ENCODE assay signal across 11 cellular contexts in the genomic region with DNA sequence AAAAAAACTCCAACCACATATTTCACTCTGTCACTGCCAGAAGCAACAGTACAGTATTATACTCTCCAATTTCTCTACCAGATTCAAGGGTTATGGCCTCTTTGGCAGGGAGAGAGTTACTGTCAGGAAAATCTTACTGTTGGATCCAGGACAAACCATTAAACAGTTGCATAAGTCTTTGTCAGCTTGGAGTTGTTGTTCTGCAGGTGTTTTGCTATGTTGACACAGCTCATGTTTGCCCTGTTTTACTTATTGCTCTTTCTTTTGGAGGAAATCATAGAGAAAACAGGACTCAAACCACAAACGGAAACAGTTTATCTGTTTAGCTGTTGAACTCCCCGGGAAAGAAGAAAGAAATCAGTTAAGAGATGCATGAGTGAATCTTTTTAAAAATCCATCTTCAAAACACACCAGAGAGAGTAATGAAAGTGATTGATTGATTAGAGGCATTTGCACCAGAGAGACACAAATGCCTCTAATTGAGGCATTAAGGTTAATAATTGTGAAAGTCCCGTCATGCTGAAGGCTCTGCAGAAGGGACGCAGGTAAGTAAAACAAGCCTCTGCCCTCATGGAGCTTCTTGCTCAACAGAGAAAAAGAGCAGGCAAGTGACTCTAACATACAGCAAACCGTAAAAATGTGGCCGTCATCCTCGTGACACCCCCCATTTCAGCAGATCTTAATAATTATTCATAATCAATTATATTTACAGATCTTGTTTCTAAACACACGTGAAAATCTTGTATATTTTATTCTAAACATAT. TPM values are rescaled to one million over a fixed set of nuclear protein-coding genes. Genes with fewer than 3 reads are reported as not detected.
DNase-seq lines count a peak whose midpoint lies in the region; ATAC-seq, FAIRE-seq and TF ChIP-seq lines count a peak whose summit lies in the region.
"Had no signal": no experiment of that assay in that cellular context is flagged by ENCODE, and none has a peak within 500 bp of the region (broad histone marks: within the 10 kb centered on the region; RNA-seq: fewer than 3 reads in every experiment).

No MANE protein-coding gene starts in this region.

- H3K27ac ChIP-seq in K562 (ENCODE audit: extremely low read depth, low read depth, low read length) = peak overlapping the region; percentile 35; the same call in 1 of the 3 replicates
- H3K27ac ChIP-seq in liver (ENCODE audit: low read depth in 1 of 2, low read length in 2 of 2) = peak overlapping the region in 1 of 2 donors; percentile 16

- WGBS in K562 (ENCODE audit: insufficient coverage, low coverage, missing lambda C conversion rate) = 42% methylated on average over 8 of the region's 8 CpGs
- WGBS in liver = 55% methylated on average over 8 of the region's 8 CpGs

- H3K79me2 ChIP-seq in K562 (ENCODE audit: control insufficient read depth, insufficient read depth, low read length) = no peaks in the 10 kb centered on the region

- no peak overlapping the region for H3K4me2 ChIP-seq in K562 (ENCODE audit: insufficient read depth, low read length)

- DNase-seq in A172 (ENCODE audit: low spot score) = peak; percentile 71
- peak; percentile 36 for DNase-seq in HuH-7 (ENCODE audit: low spot score)
- no peak for DNase-seq in K562 (ENCODE audit: extremely low read depth in 1 of 4, low spot score in 3 of 4)
- no peak for DNase-seq in islet precursor cell
- no peak for DNase-seq in CD1c-positive myeloid dendritic cell (ENCODE audit: extremely low spot score)
- DNase-seq: activated T-cell treated with anti-CD3 and anti-CD28 coated beads, Interleukin-2, amount 50 U/mL, for 1 hour; MV-4-11; naive thymus-derived CD4-positive, alpha-beta T cell had no signal

- no peaks in the 10 kb centered on the region for H3K9me3 ChIP-seq in K562 (replicated peaks; ENCODE audit: control insufficient read depth, insufficient read depth, low read depth, low read length)
- H3K9me3 ChIP-seq in liver (ENCODE audit: control insufficient read depth in 4 of 4, low read length in 3 of 4) = no peaks in the 10 kb centered on the region

- no TSS peak for BruUV-seq in K562 (replicated peaks; lab: Mats Ljungman, UMichigan)

- no peak overlapping the region for H3K9ac ChIP-seq in K562 (ENCODE audit: insufficient read depth in 1 of 2, low read depth in 2 of 2, low read length in 2 of 2)
- no peak overlapping the region for H3K9ac ChIP-seq in liver (ENCODE audit: low read depth in 1 of 2, low read length in 2 of 2)

- H3K4me1 ChIP-seq in K562 (replicated peaks in 1 of 2; ENCODE audit: control insufficient read depth in 2 of 2, insufficient read depth in 2 of 2, low read length in 2 of 2) = no peaks in the 10 kb centered on the region; a peak in 1 of 5 replicates
- peaks cover 0 to 7% (median 6%) of the 10 kb centered on the region in 4 donors for H3K4me1 ChIP-seq in liver (ENCODE audit: control insufficient read depth in 4 of 4, insufficient read depth in 4 of 4, low read length in 3 of 4)

- in situ Hi-C loops in K562 (cut with MboI) = no loop called here

- CTCF ChIA-PET in K562 (lab: Yijun Ruan, JAX; ENCODE audit: low intra/inter-chr PET ratio) = no interaction called here

- no peaks in the 10 kb centered on the region for H3K36me3 ChIP-seq in K562 (ENCODE audit: control insufficient read depth, insufficient read depth, low read length)
- no peaks in the 10 kb centered on the region for H3K36me3 ChIP-seq in liver (ENCODE audit: control insufficient read depth in 4 of 4, insufficient read depth in 3 of 4, low read depth in 1 of 4, low read length in 3 of 4)

- no peaks in the 10 kb centered on the region for H4K20me1 ChIP-seq in K562 (replicated peaks; ENCODE audit: control insufficient read depth, insufficient read depth, low read length)

- no peak for TF ChIP-seq EP300 in K562 (IDR thresholded peaks at IDR 0.05; ENCODE audit: low read length)

- POLR2A ChIA-PET in K562 (lab: Yijun Ruan, JAX) = interaction anchor here (1.0 to 1.5 kb wide), 3 partner anchors 9 to 15 kb away, joined by 3 to 4 read pairs (median 4); no protein-coding TSS in a partner anchor

- H3K9me1 ChIP-seq in K562 (ENCODE audit: control insufficient read depth, insufficient read depth, low read length) = no peaks in the 10 kb centered on the region

- TF ChIP-seq RAD21 in K562 (CRISPR knock-in tag; conservative IDR thresholded peaks at IDR 0.05 in 1 of 2, IDR thresholded peaks at IDR 0.05 in 1 of 2) (no peak), liver (IDR thresholded peaks at IDR 0.05) (peak in 1 of 2 donors; percentile 6)

- H3K4me3 ChIP-seq in K562 (no peak overlapping the region), liver (ENCODE audit: low read depth in 1 of 3, low read length in 3 of 3) (no peak overlapping the region)

- H2AFZ ChIP-seq in K562 (ENCODE audit: low read depth, low read length) = no peak overlapping the region

- intact Hi-C loops in K562 (cut with micrococcal nuclease) = no loop called here

- H3K27me3 ChIP-seq in K562 (ENCODE audit: control insufficient read depth in 2 of 2, insufficient read depth in 2 of 2, low read length in 2 of 2) (no peaks in the 10 kb centered on the region), liver (ENCODE audit: control insufficient read depth in 4 of 4, insufficient read depth in 4 of 4, low read length in 3 of 4) (no peaks in the 10 kb centered on the region)

- ATAC-seq in K562 = no peak
- ATAC-seq in HG02623 (IDR thresholded peaks at IDR 0.05; ENCODE audit: unreplicated experiment) = no peak
- no peak for ATAC-seq in GM21576 (IDR thresholded peaks at IDR 0.05; ENCODE audit: unreplicated experiment)
- ATAC-seq: naive thymus-derived CD4-positive, alpha-beta T cell had no signal

- no peak for TF ChIP-seq POLR2A in K562 (conservative IDR thresholded peaks at IDR 0.05)

- TF ChIP-seq CTCF in K562 (IDR thresholded peaks at IDR 0.05 in 2 of 3, conservative IDR thresholded peaks at IDR 0.05 in 1 of 3; ENCODE audit: insufficient read depth in 2 of 3, low read depth in 1 of 3, low read length in 3 of 3) (no peak), liver (IDR thresholded peaks at IDR 0.05; ENCODE audit: low read depth, low read length, missing input control) (no peak)

- no peak for FAIRE-seq in K562 (lab: Jason Lieb, UNC)

TF ChIP-seq in K562, 482 proteins besides CTCF, POLR2A, EP300 and RAD21 (continues in another document):
- TF ChIP-seq RBBP5 (IDR thresholded peaks at IDR 0.05; ENCODE audit: borderline replicate concordance, insufficient read depth, low read length, poor library complexity, severe bottlenecking) = no peak
- peak; percentile 28; the same call in 1 of the 2 replicates for TF ChIP-seq ETV1 (tag; conservative IDR thresholded peaks at IDR 0.05; ENCODE audit: low read depth)
- TF ChIP-seq ZNF165 (CRISPR knock-in tag; IDR thresholded peaks at IDR 0.05; ENCODE audit: borderline replicate concordance) = no peak

TF ChIP-seq in liver, 16 proteins besides CTCF, POLR2A, EP300 and RAD21:
- TF ChIP-seq JUND (IDR thresholded peaks at IDR 0.05) (peak in 1 of 2 donors; percentile 6), TAF1 (conservative IDR thresholded peaks at IDR 0.05) (no peak), FOXA2 (IDR thresholded peaks at IDR 0.05) (peak; percentile 76)

RNA-seq across cellular contexts. Expression of gene ARHGAP21, which starts 38.7 kb away (rescaled TPM):
- 45.4 and 56.2 TPM in 2 replicates for total RNA-seq in A172 (2014; rRNA removed; shearing (Covaris generic))
- total RNA-seq in K562 (2011; cell fraction: chromatin; rRNA removed; ENCODE audit: low replicate concordance) = 222 and 366 TPM in 2 replicates
- total RNA-seq in K562 (2011; cell fraction: nucleolus; rRNA removed) = 80.7 and 94.1 TPM in 2 replicates
- 125 and 182 TPM in 2 replicates for total RNA-seq in K562 (2011; cell fraction: nucleoplasm; rRNA removed)
- total RNA-seq in K562 (2014; rRNA removed) (38.7 and 43.1 TPM in 2 replicates), K562 (2014; rRNA removed; fragmentation: Illumina TruSeq; extraction: Trizol) (61.8 and 84.8 TPM in 2 replicates), K562 (2015; rRNA removed; fragmentation: Illumina TruSeq; extraction: Trizol) (72.2 and 75.0 TPM in 2 replicates), K562 (2021) (57.7 and 60.8 TPM in 2 replicates), liver (10 to 100 TPM; 18.6 to 30.6 TPM)
- polyA plus RNA-seq in K562 (2011; rRNA removed) (86.1 and 145 TPM in 2 replicates), K562 (2014; fragmentation: Illumina TruSeq; extraction: Trizol) (65.7 and 72.2 TPM in 2 replicates), K562 (2014; fragmentation: Nextera tagmentation; extraction: Ambion mirVana) (10 to 100 TPM; 13.6 to 15.5 TPM), K562 (2014; rRNA removed) (40.3 and 43.6 TPM in 2 replicates), liver (10 to 100 TPM in 1 of 2 donors, 1 to 10 TPM in 1; 7.8 to 12.7 TPM)
- polyA plus RNA-seq in K562 (2011; cell fraction: cytosol; rRNA removed) = 35.6 and 41.6 TPM in 2 replicates
- 214 and 250 TPM in 2 replicates for polyA plus RNA-seq in K562 (2011; cell fraction: nucleus; rRNA removed)
- 32.3 and 36.3 TPM in 2 replicates for polyA plus RNA-seq in K562 (2012)
- 150 and 239 TPM in 2 replicates for polyA minus RNA-seq in K562 (2011; rRNA and poly(A)+ RNA removed)
- polyA minus RNA-seq in K562 (2011; cell fraction: cytosol; rRNA and poly(A)+ RNA removed) = 36.3 and 108 TPM in 2 replicates
- 146 and 167 TPM in 2 replicates for polyA minus RNA-seq in K562 (2011; cell fraction: nucleus; rRNA and poly(A)+ RNA removed)

Comparison
In these comparisons a context has a peak if more than half of its experiments do, and no peak if none do; other contexts are left out.
1. DNase-seq: peak in A172 (single experiment) and HuH-7 (single experiment); none in K562 (0 of 4), islet precursor cell (single experiment) and CD1c-positive myeloid dendritic cell (single experiment).